23 cellular contexts compared by ENCODE assay signal in genomic region chr1:66256629-66257575, GRCh38.
DNase-seq lines count a peak whose midpoint lies in the region; ATAC-seq and TF ChIP-seq lines count a peak whose summit lies in the region.
"Had no signal": no experiment of that assay in that cellular context is flagged by ENCODE, and none has a peak within 500 bp of the region (broad histone marks: within the 10 kb centered on the region; RNA-seq: fewer than 3 reads in every experiment).

No MANE protein-coding gene starts in this region.

- H3K4me1 Mint-ChIP-seq in activated CD8-positive, alpha-beta T cell treated with anti-CD3 and anti-CD28 coated beads for 36 hours (ENCODE audit: low read depth), result peaks cover 66% of the 10 kb centered on the region
- peaks cover 47% of the 10 kb centered on the region for H3K4me1 Mint-ChIP-seq in activated CD8-positive, alpha-beta T cell treated with anti-CD3 and anti-CD28 coated beads, Interleukin-2, amount 10 ng/mL, durations not matched to agents 7 days and 5 days (ENCODE audit: low read depth)
- H3K4me1 Mint-ChIP-seq in HFFc6 (ENCODE audit: low read depth), result peaks cover 91% of the 10 kb centered on the region

- intact Hi-C loops in activated CD8-positive, alpha-beta T cell treated with anti-CD3 and anti-CD28 coated beads for 36 hours (cut with micrococcal nuclease), result no loop called here

- POLR2A ChIA-PET in activated CD8-positive, alpha-beta T cell treated with anti-CD3 and anti-CD28 coated beads for 36 hours (lab: Charles Lee), result interaction anchor here (0.8 to 3.1 kb wide), 9 partner anchors 9 to 189 kb away, joined by 3 to 16 read pairs (median 3); no protein-coding TSS in a partner anchor
- POLR2A ChIA-PET in activated CD8-positive, alpha-beta T cell treated with anti-CD3 and anti-CD28 coated beads, Interleukin-2, amount 10 ng/mL, durations not matched to agents 7 days and 5 days (lab: Charles Lee), result interaction anchor here (1.2 to 1.7 kb wide), 2 partner anchors 75 to 189 kb away, joined by 4 to 6 read pairs; no protein-coding TSS in a partner anchor

- no peaks in the 10 kb centered on the region for H3K27me3 Mint-ChIP-seq in activated CD8-positive, alpha-beta T cell treated with anti-CD3 and anti-CD28 coated beads for 36 hours
- H3K27me3 Mint-ChIP-seq in activated CD8-positive, alpha-beta T cell treated with anti-CD3 and anti-CD28 coated beads, Interleukin-2, amount 10 ng/mL, durations not matched to agents 7 days and 5 days (ENCODE audit: low read depth), result no peaks in the 10 kb centered on the region
- H3K27me3 Mint-ChIP-seq in HFFc6 (ENCODE audit: insufficient read depth), result peaks cover 1% of the 10 kb centered on the region; the same call in 1 of the 2 replicates
- H3K27me3 Mint-ChIP-seq: activated naive CD8-positive, alpha-beta T cell treated with anti-CD3 and anti-CD28 coated beads, Interleukin-2, amount 10 ng/mL, durations not matched to agents 7 days and 5 days; naive thymus-derived CD4-positive, alpha-beta T cell had no signal

- H3K4me3 Mint-ChIP-seq in activated CD8-positive, alpha-beta T cell treated with anti-CD3 and anti-CD28 coated beads for 36 hours, result no peak overlapping the region
- no peak overlapping the region for H3K4me3 Mint-ChIP-seq in activated CD8-positive, alpha-beta T cell treated with anti-CD3 and anti-CD28 coated beads, Interleukin-2, amount 10 ng/mL, durations not matched to agents 7 days and 5 days
- H3K4me3 Mint-ChIP-seq in HFFc6, result no peak overlapping the region
- H3K4me3 Mint-ChIP-seq: activated naive CD8-positive, alpha-beta T cell treated with anti-CD3 and anti-CD28 coated beads, Interleukin-2, amount 10 ng/mL, durations not matched to agents 7 days and 5 days; naive thymus-derived CD4-positive, alpha-beta T cell had no signal

- peak overlapping the region; percentile 44 for H3K27ac Mint-ChIP-seq in activated CD8-positive, alpha-beta T cell treated with anti-CD3 and anti-CD28 coated beads for 36 hours
- H3K27ac Mint-ChIP-seq in activated CD8-positive, alpha-beta T cell treated with anti-CD3 and anti-CD28 coated beads, Interleukin-2, amount 10 ng/mL, durations not matched to agents 7 days and 5 days, result no peak overlapping the region
- peak overlapping the region; percentile 70 for H3K27ac Mint-ChIP-seq in HFFc6
- H3K27ac Mint-ChIP-seq: activated naive CD8-positive, alpha-beta T cell treated with anti-CD3 and anti-CD28 coated beads, Interleukin-2, amount 10 ng/mL, durations not matched to agents 7 days and 5 days had no signal

- no peak for DNase-seq in activated CD8-positive, alpha-beta T cell treated with anti-CD3 and anti-CD28 coated beads for 36 hours
- no peak for DNase-seq in activated CD8-positive, alpha-beta T cell treated with anti-CD3 and anti-CD28 coated beads, Interleukin-2, amount 10 ng/mL, durations not matched to agents 7 days and 5 days
- DNase-seq in HFFc6, result peak; percentile 79
- peak; percentile 34 for DNase-seq in amniotic stem cell (lab: John Stamatoyannopoulos, UW)
- peak; percentile 51 for DNase-seq in renal cortical epithelial cell (ENCODE audit: low read depth)
- DNase-seq in SK-N-DZ (ENCODE audit: low spot score), result no peak
- DNase-seq: activated CD4-positive, alpha-beta T cell treated with anti-CD3 and anti-CD28 coated beads for 4 hours; activated CD8-positive, alpha-beta memory T cell treated with anti-CD3 and anti-CD28 coated beads, Interleukin-2, amount 50 U/mL, for 48 hours; activated naive CD8-positive, alpha-beta T cell treated with anti-CD3 and anti-CD28 coated beads, Interleukin-2, amount 10 ng/mL, durations not matched to agents 7 days and 5 days; C1 segment of cervical spinal cord; dorsolateral prefrontal cortex; H7; mammary epithelial cell; naive thymus-derived CD4-positive, alpha-beta T cell; NCI-H187; NCI-H226; stimulated activated CD4-positive, alpha-beta T cell treated with anti-CD3 and anti-CD28 coated beads, Interleukin-2, amount 100 ng/mL, for 48 hours; T1000; upper lobe of right lung had no signal

- no peaks in the 10 kb centered on the region for H3K36me3 Mint-ChIP-seq in activated CD8-positive, alpha-beta T cell treated with anti-CD3 and anti-CD28 coated beads for 36 hours (ENCODE audit: low read depth)
- no peaks in the 10 kb centered on the region for H3K36me3 Mint-ChIP-seq in activated CD8-positive, alpha-beta T cell treated with anti-CD3 and anti-CD28 coated beads, Interleukin-2, amount 10 ng/mL, durations not matched to agents 7 days and 5 days (ENCODE audit: low read depth)
- H3K36me3 Mint-ChIP-seq in HFFc6 (ENCODE audit: low read depth), result 0 out of 2 replicates have a peak, but pooled peaks cover 5% of the 10 kb centered on the region

- TF ChIP-seq CTCF in activated CD8-positive, alpha-beta T cell treated with anti-CD3 and anti-CD28 coated beads for 36 hours (IDR thresholded peaks at IDR 0.05), result no peak
- TF ChIP-seq CTCF in HFFc6 (IDR thresholded peaks at IDR 0.05), result no peak

- CTCF ChIA-PET in activated CD8-positive, alpha-beta T cell treated with anti-CD3 and anti-CD28 coated beads for 36 hours (lab: Charles Lee), result interaction anchor here (0.6 to 22.3 kb wide), 21 partner anchors 12 to 248 kb away, joined by 3 to 512 read pairs (median 4); no protein-coding TSS in a partner anchor
- CTCF ChIA-PET in activated CD8-positive, alpha-beta T cell treated with anti-CD3 and anti-CD28 coated beads, Interleukin-2, amount 10 ng/mL, durations not matched to agents 7 days and 5 days (lab: Charles Lee), result interaction anchor here (0.8 to 20.4 kb wide), 14 partner anchors 9 to 469 kb away, joined by 3 to 703 read pairs (median 4); no protein-coding TSS in a partner anchor

- peak; percentile 57 for ATAC-seq in activated CD8-positive, alpha-beta T cell treated with anti-CD3 and anti-CD28 coated beads for 36 hours
- ATAC-seq in activated CD8-positive, alpha-beta T cell treated with anti-CD3 and anti-CD28 coated beads, Interleukin-2, amount 10 ng/mL, durations not matched to agents 7 days and 5 days, result no peak
- no peak for ATAC-seq in HG03280 (IDR thresholded peaks at IDR 0.05; ENCODE audit: unreplicated experiment)
- ATAC-seq in HG02642 (IDR thresholded peaks at IDR 0.05; ENCODE audit: poor library complexity, unreplicated experiment), result no peak
- ATAC-seq: gastroesophageal sphincter; naive thymus-derived CD4-positive, alpha-beta T cell; Panc1; upper lobe of right lung had no signal

- no peaks in the 10 kb centered on the region for H3K9me3 Mint-ChIP-seq in activated CD8-positive, alpha-beta T cell treated with anti-CD3 and anti-CD28 coated beads for 36 hours
- H3K9me3 Mint-ChIP-seq in activated CD8-positive, alpha-beta T cell treated with anti-CD3 and anti-CD28 coated beads, Interleukin-2, amount 10 ng/mL, durations not matched to agents 7 days and 5 days (ENCODE audit: insufficient read depth), result no peaks in the 10 kb centered on the region
- H3K9me3 Mint-ChIP-seq in HFFc6, result no peaks in the 10 kb centered on the region
- H3K9me3 Mint-ChIP-seq: activated naive CD8-positive, alpha-beta T cell treated with anti-CD3 and anti-CD28 coated beads, Interleukin-2, amount 10 ng/mL, durations not matched to agents 7 days and 5 days; naive thymus-derived CD4-positive, alpha-beta T cell had no signal

Comparison
In these comparisons a context has a peak if more than half of its experiments do, and no peak if none do; other contexts are left out.
1. DNase-seq: peak in HFFc6 (single experiment), amniotic stem cell (single experiment) and renal cortical epithelial cell (single experiment); none in activated CD8-positive, alpha-beta T cell treated with anti-CD3 and anti-CD28 coated beads for 36 hours (single experiment), activated CD8-positive, alpha-beta T cell treated with anti-CD3 and anti-CD28 coated beads, Interleukin-2, amount 10 ng/mL, durations not matched to agents 7 days and 5 days (single experiment) and SK-N-DZ (single experiment).